Comparison of ENCODE assay signal across 10 cellular contexts in genomic region chr5:61052870-61053269, GRCh38.
DNase-seq lines count a peak whose midpoint lies in the region; ATAC-seq and TF ChIP-seq lines count a peak whose summit lies in the region.
"Had no signal": no experiment of that assay in that cellular context is flagged by ENCODE, and none has a peak within 500 bp of the region (broad histone marks: within the 10 kb centered on the region; RNA-seq: fewer than 3 reads in every experiment).

No MANE protein-coding gene starts in this region.

- no peaks in the 10 kb centered on the region for H3K36me3 ChIP-seq in SK-N-SH (replicated peaks in 1 of 2; ENCODE audit: control insufficient read depth in 1 of 2, insufficient read depth in 2 of 2, low read length in 1 of 2)

- no peak for TF ChIP-seq RAD21 in SK-N-SH (IDR thresholded peaks at IDR 0.05; ENCODE audit: low read length)

- no peak overlapping the region for H3K4me3 Mint-ChIP-seq in stimulated activated naive CD8-positive, alpha-beta T cell treated with anti-CD3 and anti-CD28 coated beads, Interleukin-15, amount 100 ng/mL, for 72 hours
- H3K4me3 Mint-ChIP-seq in progenitor cell of endocrine pancreas (ENCODE audit: low read depth) = no peak overlapping the region

- H3K27me3 Mint-ChIP-seq in stimulated activated naive CD8-positive, alpha-beta T cell treated with anti-CD3 and anti-CD28 coated beads, Interleukin-15, amount 100 ng/mL, for 72 hours = no peaks in the 10 kb centered on the region
- no peaks in the 10 kb centered on the region for H3K27me3 Mint-ChIP-seq in progenitor cell of endocrine pancreas

- no peak for DNase-seq in stimulated activated naive CD8-positive, alpha-beta T cell treated with anti-CD3 and anti-CD28 coated beads, Interleukin-15, Interleukin-2, amounts not matched to agents 100 U/mL and 50 U/mL, for 24 hours
- no peak for DNase-seq in stimulated activated naive CD8-positive, alpha-beta T cell treated with anti-CD3 and anti-CD28 coated beads, Interleukin-15, amount 100 ng/mL, for 72 hours
- DNase-seq in SK-N-SH (no peak), foreskin fibroblast (peak; percentile 83 to 90), progenitor cell of endocrine pancreas (ENCODE audit: low spot score, unreplicated experiment) (no peak), dermis blood vessel endothelial cell (no peak), posterior vena cava (ENCODE audit: low spot score) (no peak), GF-D8 (lab: John Stamatoyannopoulos, UW) (no peak)
- DNase-seq: caudate nucleus, NCI-H1436 treated with DMSO at 0.1 percent for 48 hours had no signal

- no peaks in the 10 kb centered on the region for H3K79me2 ChIP-seq in SK-N-SH (ENCODE audit: insufficient read depth)

- no peaks in the 10 kb centered on the region for H3K9me3 Mint-ChIP-seq in stimulated activated naive CD8-positive, alpha-beta T cell treated with anti-CD3 and anti-CD28 coated beads, Interleukin-15, amount 100 ng/mL, for 72 hours
- no peaks in the 10 kb centered on the region for H3K9me3 Mint-ChIP-seq in progenitor cell of endocrine pancreas (ENCODE audit: low read depth)

- H3K4me3 ChIP-seq in SK-N-SH (ENCODE audit: low read depth in 2 of 2, low read length in 1 of 2) = no peak overlapping the region
- H3K4me3 ChIP-seq in foreskin fibroblast (ENCODE audit: low read depth in 1 of 2, low read length in 2 of 2) = no peak overlapping the region

- H3K27ac Mint-ChIP-seq in stimulated activated naive CD8-positive, alpha-beta T cell treated with anti-CD3 and anti-CD28 coated beads, Interleukin-15, amount 100 ng/mL, for 72 hours = no peak overlapping the region
- H3K27ac Mint-ChIP-seq in progenitor cell of endocrine pancreas = no peak overlapping the region

- H3K9me2 ChIP-seq in SK-N-SH = no peaks in the 10 kb centered on the region

- peak overlapping the region; percentile 2; the same call in 1 of the 2 replicates for H2AFZ ChIP-seq in SK-N-SH (ENCODE audit: low read depth)

- WGBS in SK-N-SH (ENCODE audit: low lambda C conversion rate) = 60% methylated on average over 2 of the region's 2 CpGs

- H3K4me1 Mint-ChIP-seq in stimulated activated naive CD8-positive, alpha-beta T cell treated with anti-CD3 and anti-CD28 coated beads, Interleukin-15, amount 100 ng/mL, for 72 hours = peaks cover 8% of the 10 kb centered on the region
- no peaks in the 10 kb centered on the region for H3K4me1 Mint-ChIP-seq in progenitor cell of endocrine pancreas (ENCODE audit: low read depth)

- CTCF ChIA-PET in SK-N-SH (lab: Yijun Ruan, JAX) = interaction anchor here (2.2 kb wide), 1 partner anchor 605 kb away, joined by 6 read pairs; no protein-coding TSS in a partner anchor

- peaks cover 0 to 17% of the 10 kb centered on the region in 2 experiments; a peak in 2 of 4 replicates for H3K4me1 ChIP-seq in SK-N-SH (ENCODE audit: control insufficient read depth in 1 of 2, insufficient read depth in 2 of 2, low read depth in 1 of 2, low read length in 1 of 2)

- peak overlapping the region in 1 of 2 experiments; percentile 63; a peak in 2 of 4 replicates for H3K27ac ChIP-seq in SK-N-SH (ENCODE audit: low read depth in 2 of 2, low read length in 1 of 2)

- POLR2A ChIA-PET in SK-N-SH (lab: Yijun Ruan, JAX) = no interaction called here

- 0 out of 2 replicates have a peak overlapping the region, but pooled peaks have one; percentile 3 for H3K4me2 ChIP-seq in SK-N-SH

- H3K36me3 Mint-ChIP-seq in progenitor cell of endocrine pancreas (ENCODE audit: insufficient read depth) = peaks cover 2% of the 10 kb centered on the region

- no peak for TF ChIP-seq CTCF in SK-N-SH (IDR thresholded peaks at IDR 0.05)
- no peak for TF ChIP-seq CTCF in foreskin fibroblast (IDR thresholded peaks at IDR 0.05; ENCODE audit: low read depth, low read length)
- TF ChIP-seq CTCF in progenitor cell of endocrine pancreas (IDR thresholded peaks at IDR 0.05; ENCODE audit: unreplicated experiment) = no peak

- H3K27me3 ChIP-seq in SK-N-SH (ENCODE audit: insufficient read depth) = no peaks in the 10 kb centered on the region

- no peak overlapping the region; the same call in 1 of the 2 replicates for H3K9ac ChIP-seq in SK-N-SH

- TF ChIP-seq EP300 in SK-N-SH (IDR thresholded peaks at IDR 0.05; ENCODE audit: borderline replicate concordance in 1 of 2, low read depth in 1 of 2, low read length in 1 of 2) = peak in 1 of 2 experiments; percentile 22; a peak in 1 of 4 replicates

- ATAC-seq in stimulated activated naive CD8-positive, alpha-beta T cell treated with anti-CD3 and anti-CD28 coated beads, Interleukin-15, Interleukin-2, amounts not matched to agents 100 U/mL and 50 U/mL, for 24 hours = peak; percentile 87
- ATAC-seq in stimulated activated naive CD8-positive, alpha-beta T cell treated with anti-CD3 and anti-CD28 coated beads, Interleukin-15, amount 100 ng/mL, for 72 hours = no peak

- no peaks in the 10 kb centered on the region for H4K20me1 ChIP-seq in SK-N-SH (ENCODE audit: insufficient read depth)

- peaks cover 9% of the 10 kb centered on the region for H3F3A ChIP-seq in SK-N-SH (replicated peaks; ENCODE audit: insufficient read depth)

- no peaks in the 10 kb centered on the region for H3K9me3 ChIP-seq in SK-N-SH

- intact Hi-C loops in posterior vena cava (cut with DNase I) = no loop called here

TF ChIP-seq in SK-N-SH, 30 proteins besides CTCF, POLR2A, EP300 and RAD21:
- peak; percentile 81 for TF ChIP-seq FOSL2 (IDR thresholded peaks at IDR 0.05; ENCODE audit: borderline replicate concordance, low read depth)
- TF ChIP-seq NFIC (IDR thresholded peaks at IDR 0.05; ENCODE audit: borderline replicate concordance) = no peak; the same call in 1 of the 2 replicates
- TF ChIP-seq, protein P1, sequence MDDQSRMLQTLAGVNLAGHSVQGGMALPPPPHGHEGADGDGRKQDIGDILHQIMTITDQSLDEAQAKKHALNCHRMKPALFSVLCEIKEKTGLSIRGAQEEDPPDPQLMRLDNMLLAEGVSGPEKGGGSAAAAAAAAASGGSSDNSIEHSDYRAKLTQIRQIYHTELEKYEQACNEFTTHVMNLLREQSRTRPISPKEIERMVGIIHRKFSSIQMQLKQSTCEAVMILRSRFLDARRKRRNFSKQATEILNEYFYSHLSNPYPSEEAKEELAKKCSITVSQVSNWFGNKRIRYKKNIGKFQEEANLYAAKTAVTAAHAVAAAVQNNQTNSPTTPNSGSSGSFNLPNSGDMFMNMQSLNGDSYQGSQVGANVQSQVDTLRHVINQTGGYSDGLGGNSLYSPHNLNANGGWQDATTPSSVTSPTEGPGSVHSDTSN (IDR thresholded peaks at IDR 0.05) = peak; percentile 59
- TF ChIP-seq JUND (IDR thresholded peaks at IDR 0.05) = peak; percentile 76
- TF ChIP-seq TEAD4 (IDR thresholded peaks at IDR 0.05; ENCODE audit: borderline replicate concordance, insufficient read depth) = peak; percentile 37; the same call in 1 of the 2 replicates
- TF ChIP-seq RFX5 (IDR thresholded peaks at IDR 0.05; ENCODE audit: low read length) = no peak
- peak; percentile 73; the same call in 1 of the 2 replicates for TF ChIP-seq YY1 (IDR thresholded peaks at IDR 0.05; ENCODE audit: low read depth)

Comparison
In these comparisons a context has a peak if more than half of its experiments do, and no peak if none do; other contexts are left out.
1. DNase-seq: peak in foreskin fibroblast (2 of 2); none in stimulated activated naive CD8-positive, alpha-beta T cell treated with anti-CD3 and anti-CD28 coated beads, Interleukin-15, Interleukin-2, amounts not matched to agents 100 U/mL and 50 U/mL, for 24 hours (single experiment), stimulated activated naive CD8-positive, alpha-beta T cell treated with anti-CD3 and anti-CD28 coated beads, Interleukin-15, amount 100 ng/mL, for 72 hours (0 of 2), SK-N-SH (single experiment), progenitor cell of endocrine pancreas (single experiment), dermis blood vessel endothelial cell (single experiment), posterior vena cava (single experiment) and GF-D8 (single experiment).